In genomic region chr18:23825978-23826405, GRCh38 we compare ENCODE assay signal across 8 cellular contexts.
A peak's percentile ranks its signal among the peaks of the same experiment; 100 is the strongest.
DNase-seq lines count a peak whose midpoint lies in the region; ATAC-seq and TF ChIP-seq lines count a peak whose summit lies in the region.

No MANE protein-coding gene starts in this region.

- no peaks in the 10 kb centered on the region for H3K36me3 Mint-ChIP-seq in Caco-2 (ENCODE audit: insufficient read depth, unreplicated experiment)

- H3K9me3 Mint-ChIP-seq in Caco-2 (ENCODE audit: unreplicated experiment) = no peaks in the 10 kb centered on the region

- DNase-seq in ACHN (peak; percentile 94), HCEC 1CT (peak; percentile 35), adrenal gland (peak; percentile 26 to 80 (median 48)), inferior parietal cortex (ENCODE audit: extremely low spot score) (peak; percentile 82), testis (peak; percentile 83), NCI-H2107 treated with DMSO at 0.1 percent for 48 hours (lab: John Stamatoyannopoulos, UW; ENCODE audit: unreplicated experiment) (no peak), Caco-2 (no peak)

- TF ChIP-seq CTCF in adrenal gland (IDR thresholded peaks at IDR 0.05) (no peak), testis (IDR thresholded peaks at IDR 0.05) (no peak), Caco-2 (IDR thresholded peaks at IDR 0.05; ENCODE audit: insufficient read depth in 1 of 2, low read depth in 1 of 2, low read length in 1 of 2, severe bottlenecking in 1 of 2, unreplicated experiment in 1 of 2) (no peak)

- no peak overlapping the region for H3K27ac Mint-ChIP-seq in Caco-2 (ENCODE audit: unreplicated experiment)

- no peak overlapping the region for H3K4me3 Mint-ChIP-seq in Caco-2 (ENCODE audit: unreplicated experiment)

- no peak overlapping the region for H3K4me3 ChIP-seq in adrenal gland
- no peak overlapping the region for H3K4me3 ChIP-seq in testis
- no peak overlapping the region for H3K4me3 ChIP-seq in Caco-2 (ENCODE audit: low read depth, low read length)

- peak overlapping the region in 2 of 5 donors; percentile 22 to 35 for H3K27ac ChIP-seq in adrenal gland
- peak overlapping the region; percentile 51 to 82 for H3K27ac ChIP-seq in testis

- 39 to 45% (median 42%) methylated on average over 6 of the region's 6 CpGs for WGBS in adrenal gland, 4 donors
- 12 to 31% methylated on average over 6 of the region's 6 CpGs for WGBS in testis, 2 donors

- no TSS peak for BruUV-seq in Caco-2 (replicated peaks; lab: Mats Ljungman, UMichigan)

- POLR2A ChIA-PET in Caco-2 (lab: Charles Lee) = no interaction called here

- H3K9me3 ChIP-seq in adrenal gland (replicated peaks in 1 of 3) (no peaks in the 10 kb centered on the region), testis (no peaks in the 10 kb centered on the region), Caco-2 (no peaks in the 10 kb centered on the region)

- intact Hi-C loops in adrenal gland (cut with DNase I) = loop anchor here in 1 of 2 donors (5.0 kb wide), 1 partner anchor 91 kb away; no protein-coding TSS in a partner anchor
- intact Hi-C loops in testis (cut with DNase I; ENCODE audit: low total_unique reads) = no loop called here
- intact Hi-C loops in Caco-2 (cut with micrococcal nuclease; ENCODE audit: unreplicated experiment) = no loop called here

- H3K36me3 ChIP-seq in adrenal gland (replicated peaks in 1 of 2) = no peaks in the 10 kb centered on the region
- H3K36me3 ChIP-seq in testis (ENCODE audit: low read depth, missing control alignments) = no peaks in the 10 kb centered on the region
- H3K36me3 ChIP-seq in Caco-2 (ENCODE audit: control insufficient read depth, insufficient read depth, low read length) = no peaks in the 10 kb centered on the region

- no peak for ATAC-seq in HG03159 (IDR thresholded peaks at IDR 0.05; ENCODE audit: unreplicated experiment)

- no peaks in the 10 kb centered on the region for H3K4me1 Mint-ChIP-seq in Caco-2 (ENCODE audit: low read depth, unreplicated experiment)

- H3K27me3 ChIP-seq in adrenal gland = no peaks in the 10 kb centered on the region
- H3K27me3 ChIP-seq in testis = no peaks in the 10 kb centered on the region
- no peaks in the 10 kb centered on the region for H3K27me3 ChIP-seq in Caco-2 (replicated peaks; ENCODE audit: control insufficient read depth, insufficient read depth, low read length)

- CTCF ChIA-PET in Caco-2 (lab: Charles Lee) = no interaction called here

- no peaks in the 10 kb centered on the region for H3K27me3 Mint-ChIP-seq in Caco-2 (ENCODE audit: insufficient read depth, unreplicated experiment)

- in situ Hi-C loops in ACHN (cut with HindIII; ENCODE audit: low pct_ligation_motif_present, low pct_unique_long_range_greater_than_20kb, low sequenced_read_pairs) = no loop called here

- TF ChIP-seq POLR2A in adrenal gland (IDR thresholded peaks at IDR 0.05) = no peak
- TF ChIP-seq POLR2A in testis (IDR thresholded peaks at IDR 0.05) = no peak

- H3K4me1 ChIP-seq in adrenal gland (replicated peaks in 1 of 2) = no peaks in the 10 kb centered on the region
- H3K4me1 ChIP-seq in testis = peaks cover 26% of the 10 kb centered on the region
- no peaks in the 10 kb centered on the region for H3K4me1 ChIP-seq in Caco-2

Comparison
In these comparisons a context has a peak if more than half of its experiments do, and no peak if none do; other contexts are left out.
1. DNase-seq: peak in ACHN (single experiment), HCEC 1CT (single experiment), adrenal gland (7 of 7), inferior parietal cortex (single experiment) and testis (single experiment); none in NCI-H2107 treated with DMSO at 0.1 percent for 48 hours (single experiment) and Caco-2 (0 of 2).